21 cellular contexts compared by ENCODE assay signal in genomic region chr20:42067174-42067573, GRCh38.
"Had no signal": no experiment of that assay in that cellular context is flagged by ENCODE, and none has a peak within 500 bp of the region (broad histone marks: within the 10 kb centered on the region; RNA-seq: fewer than 3 reads in every experiment).

No MANE protein-coding gene starts in this region.

- H3K27me3 ChIP-seq: esophagus squamous epithelium, gastrocnemius medialis, left lung had no signal

- H3K4me3 Mint-ChIP-seq: dendritic cell treated with granulocyte-macrophage colony-stimulating factor and Interleukin-4, amounts not matched to agents 40 ng/mL and 50 ng/mL, for 4 days; effector memory CD8-positive, alpha-beta T cell; endodermal cell; mesothelial cell of epicardium had no signal

- H3K4me1 ChIP-seq: esophagus squamous epithelium, gastrocnemius medialis, heart right ventricle, left lung, lower lobe of right lung had no signal

- H3K36me3 ChIP-seq: esophagus squamous epithelium, gastrocnemius medialis, heart right ventricle, left lung, lower lobe of right lung had no signal

- H3K36me3 Mint-ChIP-seq: mesothelial cell of epicardium had no signal

- H3K4me1 Mint-ChIP-seq: endodermal cell, mesothelial cell of epicardium had no signal

- H3K27ac ChIP-seq: epithelial cell of prostate, esophagus squamous epithelium, gastrocnemius medialis, heart right ventricle, left lung, lower lobe of right lung had no signal

- H3K9me3 ChIP-seq: esophagus squamous epithelium, gastrocnemius medialis, heart right ventricle, left lung, lower lobe of right lung, mucosa of descending colon had no signal

- H3K9me3 Mint-ChIP-seq: dendritic cell treated with granulocyte-macrophage colony-stimulating factor and Interleukin-4, amounts not matched to agents 40 ng/mL and 50 ng/mL, for 4 days; endodermal cell; mesothelial cell of epicardium had no signal

- DNase-seq: cortex of kidney; effector CD8-positive, alpha-beta T cell; effector memory CD8-positive, alpha-beta T cell; endodermal cell; erythroblast; esophagus squamous epithelium; foreskin fibroblast; foreskin melanocyte; gastrocnemius medialis; glutamatergic neuron; heart right ventricle; hippocampal formation; left cardiac atrium; left lung; left ventricle myocardium superior; lower lobe of right lung; mesenchymal stem cell; mucosa of descending colon had no signal

- H3K4me3 ChIP-seq: esophagus squamous epithelium, gastrocnemius medialis, heart right ventricle, left lung, lower lobe of right lung, mucosa of descending colon had no signal

- H3K27me3 Mint-ChIP-seq: dendritic cell treated with granulocyte-macrophage colony-stimulating factor and Interleukin-4, amounts not matched to agents 40 ng/mL and 50 ng/mL, for 4 days; effector memory CD8-positive, alpha-beta T cell had no signal

- H3K27ac Mint-ChIP-seq: dendritic cell treated with granulocyte-macrophage colony-stimulating factor and Interleukin-4, amounts not matched to agents 40 ng/mL and 50 ng/mL, for 4 days; effector memory CD8-positive, alpha-beta T cell; endodermal cell; mesothelial cell of epicardium had no signal
